In genomic region chr15:63600646-63601025, GRCh38 we compare ENCODE assay signal across 8 cellular contexts. TPM values are rescaled to one million over a fixed set of nuclear protein-coding genes. Genes with fewer than 3 reads are reported as not detected.
DNase-seq lines count a peak whose midpoint lies in the region; ATAC-seq, FAIRE-seq and TF ChIP-seq lines count a peak whose summit lies in the region.

No MANE protein-coding gene starts in this region.

- H3K27me3 ChIP-seq in psoas muscle (ENCODE audit: insufficient read depth in 3 of 3, low read length in 2 of 3): no peaks in the 10 kb centered on the region

- H3K4me1 ChIP-seq in psoas muscle (peaks cover 39% of the 10 kb centered on the region), urinary bladder (ENCODE audit: insufficient read depth) (no peaks in the 10 kb centered on the region)

- peaks cover 0 to 3% of the 10 kb centered on the region in 2 donors for H3K36me3 ChIP-seq in psoas muscle (ENCODE audit: insufficient read depth in 1 of 2, low read depth in 1 of 2)
- no peaks in the 10 kb centered on the region for H3K36me3 ChIP-seq in urinary bladder (ENCODE audit: insufficient read depth)

- H3K27ac ChIP-seq in psoas muscle: peak overlapping the region; percentile 90
- peak overlapping the region; percentile 65 for H3K27ac ChIP-seq in urinary bladder (ENCODE audit: low read depth)

- peak; percentile 87 for TF ChIP-seq POLR2A in GM12892 (IDR thresholded peaks at IDR 0.05; ENCODE audit: low read depth, low read length)

- peak; percentile 38 for TF ChIP-seq CTCF in psoas muscle (IDR thresholded peaks at IDR 0.05)

- 0% methylated on average over 44 to 58 of the region's 58 CpGs for WGBS in psoas muscle, 3 donors
- under 1% methylated on average over 58 of the region's 58 CpGs for WGBS in urinary bladder

- no peaks in the 10 kb centered on the region for H3K9me3 ChIP-seq in psoas muscle

- intact Hi-C loops in left ventricle myocardium superior (cut with micrococcal nuclease): no loop called here
- intact Hi-C loops in psoas muscle (cut with DNase I): no loop called here

- ATAC-seq in HG02642 (IDR thresholded peaks at IDR 0.05; ENCODE audit: poor library complexity, unreplicated experiment): peak; percentile 73
- ATAC-seq in left ventricle myocardium superior: peak; percentile 70
- peak; percentile 79 to 84 (median 83) for ATAC-seq in psoas muscle

- FAIRE-seq in GM12892 (lab: Jason Lieb, UNC): peak; percentile 99

- DNase-seq in GM12892 (ENCODE audit: insufficient read length): peak; percentile 86
- DNase-seq in NCI-H1092 (lab: John Stamatoyannopoulos, UW): peak; percentile 90
- peak; percentile 83 for DNase-seq in T follicular helper cell (ENCODE audit: low read depth)
- DNase-seq in amniotic epithelial cell (ENCODE audit: low read depth): peak; percentile 90
- peak; percentile 95 for DNase-seq in left ventricle myocardium superior
- peak; percentile 94 to 95 for DNase-seq in psoas muscle

- peak overlapping the region; percentile 90 for H3K4me3 ChIP-seq in psoas muscle
- H3K4me3 ChIP-seq in urinary bladder (ENCODE audit: low read depth, low read length): peak overlapping the region; percentile 53

RNA-seq across cellular contexts. Expression of gene FBXL22, which starts 3.4 kb away (rescaled TPM):
- 0.40 TPM for polyA plus RNA-seq in GM12892 (2012; ENCODE audit: missing spikeins)
- total RNA-seq in left ventricle myocardium superior: 42.4 TPM
- 1 to 10 TPM in 1 of 4 donors, under 1 TPM in 3; 0.27 to 6.6 (median 0.63) TPM for total RNA-seq in psoas muscle
- polyA plus RNA-seq in psoas muscle: under 1 TPM; 0.17 to 0.66 (median 0.35) TPM
- total RNA-seq in urinary bladder: 26.2 TPM
- 100 TPM for polyA plus RNA-seq in urinary bladder

Comparison
In these comparisons a context has a peak if more than half of its experiments do, and no peak if none do; other contexts are left out.
1. Peak in every context shown above with its lines: DNase-seq, ATAC-seq, H3K4me3 ChIP-seq and H3K27ac ChIP-seq.